23 cellular contexts compared by ENCODE assay signal in the genomic region with DNA sequence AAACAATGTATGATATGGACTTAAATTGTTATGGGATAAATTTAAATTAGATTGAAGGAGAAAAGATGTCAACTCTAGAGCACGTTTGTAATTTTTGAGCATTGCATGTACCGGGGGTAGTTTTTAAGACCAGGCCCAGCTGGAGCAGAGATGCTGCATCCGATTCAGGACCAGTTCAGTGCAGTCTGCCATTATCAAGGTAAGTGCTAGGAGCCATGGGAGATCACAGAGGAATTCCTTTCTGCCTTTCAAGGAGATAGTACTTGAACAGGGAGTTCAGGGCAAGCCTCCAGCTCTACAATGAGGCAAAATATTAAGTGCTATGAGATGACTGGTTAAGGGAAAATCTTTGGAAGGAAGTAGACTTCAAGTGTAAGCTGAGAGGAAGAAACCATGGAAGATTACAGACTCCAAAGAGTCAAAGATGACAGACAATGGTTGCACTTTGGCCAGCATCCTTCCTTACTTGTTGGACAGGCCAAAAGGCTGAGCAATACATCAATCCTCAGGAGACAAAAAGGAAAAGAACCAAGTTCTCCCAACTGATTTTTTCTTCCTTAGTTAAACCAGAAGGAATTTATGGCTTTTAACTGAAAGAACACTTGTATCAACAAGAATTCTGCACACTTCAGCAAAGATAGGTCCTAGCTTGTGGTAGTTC.
DNase-seq lines count a peak whose midpoint lies in the region; ATAC-seq and TF ChIP-seq lines count a peak whose summit lies in the region.
"Had no signal": no experiment of that assay in that cellular context is flagged by ENCODE, and none has a peak within 500 bp of the region (broad histone marks: within the 10 kb centered on the region; RNA-seq: fewer than 3 reads in every experiment).

No MANE protein-coding gene starts in this region.

- H3K4me1 Mint-ChIP-seq in naive thymus-derived CD4-positive, alpha-beta T cell = peaks cover 8 to 39% (median 36%) of the 10 kb centered on the region in 7 donors
- H3K4me1 Mint-ChIP-seq: neural crest cell had no signal

- 84 to 85% methylated on average over 3 of the region's 3 CpGs for WGBS in GM23248 (ENCODE audit: low coverage in 1 of 2, low lambda C conversion rate in 2 of 2, missing lambda C conversion rate in 2 of 2), 2 experiments
- 68% methylated on average over 3 of the region's 3 CpGs for WGBS in right cardiac atrium

- DNase-seq in GM23248 (peak; percentile 52), astrocyte of the spinal cord (ENCODE audit: low read depth, low spot score) (peak; percentile 45), right cardiac atrium (no peak), A172 (ENCODE audit: low spot score) (no peak), upper lobe of right lung (no peak), NOMO-1 (lab: John Stamatoyannopoulos, UW; ENCODE audit: unreplicated experiment in 2 of 2) (no peak)
- no peak for DNase-seq in naive thymus-derived CD4-positive, alpha-beta T cell
- DNase-seq: activated CD4-positive, alpha-beta T cell treated with anti-CD3 and anti-CD28 coated beads, Interleukin-2, amount 50 U/mL, for 1 hour; activated gamma-delta T cell treated with Interleukin-2 at 50 U/mL for 16 hours; AML-193; anterior cingulate cortex; effector memory CD8-positive, alpha-beta T cell; foreskin fibroblast; Kasumi-1; kidney glomerular epithelial cell; NCI-H1092 treated with DMSO at 0.1 percent for 48 hours; NCI-H2029 treated with DMSO at 0.1 percent for 48 hours; NCI-H524 treated with DMSO at 0.1 percent for 48 hours; SHP77; transverse colon had no signal

- no peaks in the 10 kb centered on the region for H3K9me3 Mint-ChIP-seq in naive thymus-derived CD4-positive, alpha-beta T cell
- H3K9me3 Mint-ChIP-seq: effector memory CD8-positive, alpha-beta T cell; neural crest cell; stimulated activated memory B cell treated with anti-CD40 and anti-IgM and Interleukin-4, amounts not matched to agents 10 μg/mL and 1 μg/mL and 100 μg/mL, for 72 hours had no signal

- peaks cover 65% of the 10 kb centered on the region for H3F3A ChIP-seq in GM23248 (ENCODE audit: insufficient read depth)

- H4K20me1 ChIP-seq in GM23248 (ENCODE audit: insufficient read depth) = no peaks in the 10 kb centered on the region

- H3K27me3 ChIP-seq in GM23248 (replicated peaks; ENCODE audit: insufficient read depth) (no peaks in the 10 kb centered on the region), right cardiac atrium (ENCODE audit: control insufficient read depth, insufficient read depth) (no peaks in the 10 kb centered on the region), skeletal muscle satellite cell (ENCODE audit: control insufficient read depth, insufficient read depth, low read length) (no peaks in the 10 kb centered on the region), upper lobe of right lung (no peaks in the 10 kb centered on the region)
- no peaks in the 10 kb centered on the region for H3K27me3 ChIP-seq in naive thymus-derived CD4-positive, alpha-beta T cell (ENCODE audit: control insufficient read depth in 2 of 2, insufficient read depth in 2 of 2, low read length in 2 of 2)
- H3K27me3 ChIP-seq: transverse colon had no signal

- H2AFZ ChIP-seq in GM23248 = peak overlapping the region; percentile 20

- H3K36me3 Mint-ChIP-seq in naive thymus-derived CD4-positive, alpha-beta T cell = peaks cover 0 to 12% (median 4%) of the 10 kb centered on the region in 5 donors
- H3K36me3 Mint-ChIP-seq: stimulated activated memory B cell treated with anti-CD40 and anti-IgM and Interleukin-4, amounts not matched to agents 10 μg/mL and 1 μg/mL and 100 μg/mL, for 72 hours had no signal

- CTCF ChIA-PET in naive thymus-derived CD4-positive, alpha-beta T cell (lab: Charles Lee) = no interaction called here

- peak; percentile 17 to 34 for ATAC-seq in right cardiac atrium
- ATAC-seq in naive thymus-derived CD4-positive, alpha-beta T cell = no peak
- ATAC-seq in upper lobe of right lung = no peak
- ATAC-seq: effector memory CD8-positive, alpha-beta T cell; stimulated activated memory B cell treated with anti-CD40 and anti-IgM and Interleukin-4, amounts not matched to agents 10 μg/mL and 1 μg/mL and 100 μg/mL, for 72 hours had no signal

- peaks cover 68% of the 10 kb centered on the region for H3K79me2 ChIP-seq in GM23248 (ENCODE audit: insufficient read depth)

- peaks cover 0 to 10% (median 0%) of the 10 kb centered on the region in 5 donors for H3K27me3 Mint-ChIP-seq in naive thymus-derived CD4-positive, alpha-beta T cell
- H3K27me3 Mint-ChIP-seq: effector memory CD8-positive, alpha-beta T cell; stimulated activated memory B cell treated with anti-CD40 and anti-IgM and Interleukin-4, amounts not matched to agents 10 μg/mL and 1 μg/mL and 100 μg/mL, for 72 hours had no signal

- no peak overlapping the region for H3K4me3 Mint-ChIP-seq in naive thymus-derived CD4-positive, alpha-beta T cell
- H3K4me3 Mint-ChIP-seq: effector memory CD8-positive, alpha-beta T cell; neural crest cell; stimulated activated memory B cell treated with anti-CD40 and anti-IgM and Interleukin-4, amounts not matched to agents 10 μg/mL and 1 μg/mL and 100 μg/mL, for 72 hours had no signal

- H3K9me3 ChIP-seq in GM23248 (ENCODE audit: low read depth) = no peaks in the 10 kb centered on the region
- H3K9me3 ChIP-seq in right cardiac atrium (ENCODE audit: control insufficient read depth, low read length) = no peaks in the 10 kb centered on the region
- H3K9me3 ChIP-seq in skeletal muscle satellite cell (replicated peaks; ENCODE audit: low read length) = no peaks in the 10 kb centered on the region
- no peaks in the 10 kb centered on the region for H3K9me3 ChIP-seq in naive thymus-derived CD4-positive, alpha-beta T cell (ENCODE audit: control insufficient read depth in 2 of 3, low read length in 3 of 3)
- H3K9me3 ChIP-seq in upper lobe of right lung = no peaks in the 10 kb centered on the region
- H3K9me3 ChIP-seq: transverse colon had no signal

- TF ChIP-seq CTCF in astrocyte of the spinal cord (IDR thresholded peaks at IDR 0.05; ENCODE audit: low read depth, low read length) = no peak
- no peak for TF ChIP-seq CTCF in upper lobe of right lung (IDR thresholded peaks at IDR 0.05)

- H3K4me2 ChIP-seq in GM23248 (ENCODE audit: unreplicated experiment) = peak overlapping the region; percentile 33
- H3K4me2 ChIP-seq in skeletal muscle satellite cell (ENCODE audit: low read length) = no peak overlapping the region

- H3K4me3 ChIP-seq in GM23248 (no peak overlapping the region), astrocyte of the spinal cord (ENCODE audit: low read depth, low read length) (no peak overlapping the region), right cardiac atrium (ENCODE audit: low read length) (no peak overlapping the region), skeletal muscle satellite cell (ENCODE audit: low read length) (no peak overlapping the region), upper lobe of right lung (no peak overlapping the region)
- no peak overlapping the region for H3K4me3 ChIP-seq in naive thymus-derived CD4-positive, alpha-beta T cell (ENCODE audit: low read length)
- H3K4me3 ChIP-seq: transverse colon had no signal

- H3K4me1 ChIP-seq in GM23248 (ENCODE audit: insufficient read depth) (peaks cover 76% of the 10 kb centered on the region), right cardiac atrium (ENCODE audit: control insufficient read depth, insufficient read depth, low read length) (peaks cover 11% of the 10 kb centered on the region), skeletal muscle satellite cell (ENCODE audit: control insufficient read depth, insufficient read depth, low read length) (peaks cover 75% of the 10 kb centered on the region), upper lobe of right lung (peaks cover 17% of the 10 kb centered on the region)
- H3K4me1 ChIP-seq in naive thymus-derived CD4-positive, alpha-beta T cell (ENCODE audit: control insufficient read depth in 2 of 2, insufficient read depth in 2 of 2, low read length in 2 of 2) = no peaks in the 10 kb centered on the region

- H3K27ac ChIP-seq in GM23248 = peak overlapping the region; percentile 97
- H3K27ac ChIP-seq in right cardiac atrium (ENCODE audit: low read length) = no peak overlapping the region
- no peak overlapping the region for H3K27ac ChIP-seq in naive thymus-derived CD4-positive, alpha-beta T cell (ENCODE audit: low read depth, low read length)
- H3K27ac ChIP-seq in upper lobe of right lung = no peak overlapping the region
- H3K27ac ChIP-seq: transverse colon had no signal

- POLR2A ChIA-PET in naive thymus-derived CD4-positive, alpha-beta T cell (lab: Charles Lee) = interaction anchor here (0.8 kb wide), 1 partner anchor 88 kb away, joined by 3 read pairs; no protein-coding TSS in a partner anchor

- peak overlapping the region in 1 of 9 donors; percentile 15 for H3K27ac Mint-ChIP-seq in naive thymus-derived CD4-positive, alpha-beta T cell
- H3K27ac Mint-ChIP-seq: effector memory CD8-positive, alpha-beta T cell; stimulated activated memory B cell treated with anti-CD40 and anti-IgM and Interleukin-4, amounts not matched to agents 10 μg/mL and 1 μg/mL and 100 μg/mL, for 72 hours had no signal

- H3K9ac ChIP-seq in GM23248 = no peak overlapping the region
- H3K9ac ChIP-seq in skeletal muscle satellite cell (ENCODE audit: low read depth, low read length) = peak overlapping the region; percentile 6

- in situ Hi-C loops in GM23248 (cut with MboI) (no loop called here), astrocyte of the spinal cord (cut with HindIII; ENCODE audit: low sequenced_read_pairs) (no loop called here)

- H3K36me3 ChIP-seq in GM23248 (ENCODE audit: low read depth) = no peaks in the 10 kb centered on the region
- H3K36me3 ChIP-seq in skeletal muscle satellite cell (ENCODE audit: insufficient read depth, low read length) = no peaks in the 10 kb centered on the region
- H3K36me3 ChIP-seq in naive thymus-derived CD4-positive, alpha-beta T cell (ENCODE audit: control insufficient read depth in 2 of 3, insufficient read depth in 3 of 3, low read length in 3 of 3) = no peaks in the 10 kb centered on the region
- no peaks in the 10 kb centered on the region for H3K36me3 ChIP-seq in upper lobe of right lung
- H3K36me3 ChIP-seq: transverse colon had no signal

- H3K9me2 ChIP-seq in GM23248 (ENCODE audit: insufficient read depth) = no peaks in the 10 kb centered on the region

- intact Hi-C loops in right cardiac atrium (cut with DNase I) (no loop called here), upper lobe of right lung (cut with DNase I) (no loop called here)
- intact Hi-C loops in naive thymus-derived CD4-positive, alpha-beta T cell (cut with micrococcal nuclease) = no loop called here

Comparison
In these comparisons a context has a peak if more than half of its experiments do, and no peak if none do; other contexts are left out.
1. DNase-seq: peak in GM23248 (single experiment) and astrocyte of the spinal cord (single experiment); none in right cardiac atrium (0 of 3), naive thymus-derived CD4-positive, alpha-beta T cell (0 of 9), A172 (single experiment), upper lobe of right lung (single experiment) and NOMO-1 (0 of 2).
2. ATAC-seq: peak in right cardiac atrium (2 of 2); none in naive thymus-derived CD4-positive, alpha-beta T cell (single experiment) and upper lobe of right lung (single experiment).